In the genomic region with DNA sequence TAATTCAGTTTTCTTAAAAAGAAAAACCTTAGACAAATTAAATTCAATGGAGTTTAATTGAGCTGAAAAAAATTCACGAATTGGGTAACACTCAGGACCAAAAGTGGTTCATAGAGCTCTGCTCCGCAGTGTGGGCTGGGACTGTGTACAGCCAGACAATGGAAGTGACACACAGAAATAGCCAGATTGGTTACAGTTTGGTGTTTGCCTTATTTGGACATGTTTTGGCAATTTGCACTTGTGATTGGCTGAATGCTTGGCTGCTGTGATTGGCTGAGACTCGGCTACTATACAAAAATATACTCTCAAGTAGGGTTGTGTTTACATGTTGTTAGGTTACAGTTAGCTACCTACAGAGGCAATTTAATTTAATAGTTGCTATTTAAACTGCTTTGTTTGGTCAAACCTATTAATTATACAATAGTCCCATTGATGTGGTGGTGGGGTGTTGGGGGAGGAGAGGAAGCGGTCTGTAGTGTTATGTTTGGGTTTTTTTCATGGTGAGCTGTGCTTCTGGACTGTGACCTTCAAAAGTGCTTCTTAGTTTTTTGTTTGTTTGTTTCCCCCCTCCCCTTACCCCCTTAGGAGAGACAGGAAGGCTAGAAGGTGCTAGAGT, we compare ENCODE assay signal across 1 cellular context.
TF ChIP-seq lines count a peak whose summit lies in the region.

No MANE protein-coding gene starts in this region.

TF ChIP-seq in SK-N-SH, 30 proteins besides CTCF, POLR2A, EP300 and RAD21 (continued from another document):
- TF ChIP-seq IRF3 (IDR thresholded peaks at IDR 0.05; ENCODE audit: low read depth, low read length) (no peak), FOXJ3 (CRISPR knock-in tag; IDR thresholded peaks at IDR 0.05) (no peak), RCOR1 (IDR thresholded peaks at IDR 0.05; ENCODE audit: low read length) (no peak), USF2 (IDR thresholded peaks at IDR 0.05; ENCODE audit: borderline replicate concordance, low read depth, low read length) (no peak), MEF2A (IDR thresholded peaks at IDR 0.05; ENCODE audit: borderline replicate concordance, low read depth) (no peak), PBX3 (IDR thresholded peaks at IDR 0.05) (no peak), GABPA (IDR thresholded peaks at IDR 0.05; ENCODE audit: low read depth) (no peak), JUND (IDR thresholded peaks at IDR 0.05) (no peak), TEAD4 (IDR thresholded peaks at IDR 0.05; ENCODE audit: borderline replicate concordance, insufficient read depth) (no peak), NFIC (IDR thresholded peaks at IDR 0.05; ENCODE audit: borderline replicate concordance) (no peak), YY1 (IDR thresholded peaks at IDR 0.05; ENCODE audit: low read depth) (no peak)
